8 cellular contexts compared by ENCODE assay signal in genomic region chr2:239143858-239144712, GRCh38.
A peak's percentile ranks its signal among the peaks of the same experiment; 100 is the strongest.
DNase-seq lines count a peak whose midpoint lies in the region; ATAC-seq and TF ChIP-seq lines count a peak whose summit lies in the region.

No MANE protein-coding gene starts in this region.

- no peaks in the 10 kb centered on the region for H3K27me3 Mint-ChIP-seq in activated T-cell treated with anti-CD3 and anti-CD28 coated beads, Interleukin-2, amount 50 U/mL, for 4 hours (ENCODE audit: low read depth)

- no peaks in the 10 kb centered on the region for H3K4me1 ChIP-seq in effector memory CD4-positive, alpha-beta T cell (ENCODE audit: control insufficient read depth, insufficient read depth, low read length, poor library complexity, severe bottlenecking)

- H3K27me3 ChIP-seq in effector memory CD4-positive, alpha-beta T cell (replicated peaks; ENCODE audit: control insufficient read depth, insufficient read depth, low read length, poor library complexity, severe bottlenecking), result no peaks in the 10 kb centered on the region

- H3K4me3 ChIP-seq in LNCaP clone FGC (ENCODE audit: low read depth, low read length), result no peak overlapping the region
- H3K4me3 ChIP-seq in effector memory CD4-positive, alpha-beta T cell (ENCODE audit: insufficient read depth, low read depth, low read length, poor library complexity, severe bottlenecking), result no peak overlapping the region

- H3K36me3 Mint-ChIP-seq in activated T-cell treated with anti-CD3 and anti-CD28 coated beads, Interleukin-2, amount 50 U/mL, for 4 hours (ENCODE audit: insufficient read depth), result peaks cover 35% of the 10 kb centered on the region

- peak; percentile 38 to 51 for ATAC-seq in activated T-cell treated with anti-CD3 and anti-CD28 coated beads, Interleukin-2, amount 50 U/mL, for 4 hours
- ATAC-seq in Right ventricle myocardium superior (ENCODE audit: poor library complexity) (peak; percentile 69), GM18505 (IDR thresholded peaks at IDR 0.05; ENCODE audit: unreplicated experiment) (no peak)

- H3K4me1 Mint-ChIP-seq in activated T-cell treated with anti-CD3 and anti-CD28 coated beads, Interleukin-2, amount 50 U/mL, for 4 hours (ENCODE audit: low read depth), result no peaks in the 10 kb centered on the region

- peaks cover 60% of the 10 kb centered on the region for H3K36me3 ChIP-seq in effector memory CD4-positive, alpha-beta T cell (ENCODE audit: control insufficient read depth, insufficient read depth, low read length)

- intact Hi-C loops in Right ventricle myocardium superior (cut with DNase I), result no loop called here

- H3K4me3 Mint-ChIP-seq in activated T-cell treated with anti-CD3 and anti-CD28 coated beads, Interleukin-2, amount 50 U/mL, for 4 hours, result no peak overlapping the region

- peak; percentile 59 for TF ChIP-seq CTCF in LNCaP clone FGC (IDR thresholded peaks at IDR 0.05; ENCODE audit: control insufficient read depth, extremely low read depth, insufficient read depth)

- H3K9me3 Mint-ChIP-seq in activated T-cell treated with anti-CD3 and anti-CD28 coated beads, Interleukin-2, amount 50 U/mL, for 4 hours, result no peaks in the 10 kb centered on the region

- TF ChIP-seq POLR2A in GM18505 (IDR thresholded peaks at IDR 0.05; ENCODE audit: borderline replicate concordance, extremely low read depth, insufficient read depth, insufficient read length), result no peak

- no peak overlapping the region for H3K27ac ChIP-seq in effector memory CD4-positive, alpha-beta T cell (ENCODE audit: insufficient read depth, low read length, poor library complexity, severe bottlenecking)

- no peaks in the 10 kb centered on the region for H3K9me3 ChIP-seq in effector memory CD4-positive, alpha-beta T cell (ENCODE audit: control insufficient read depth, low read length)

- peak; percentile 3 to 19 for DNase-seq in NCI-H524 (lab: John Stamatoyannopoulos, UW)
- DNase-seq in NCI-H524 treated with DMSO at 0.1 percent for 48 hours (lab: John Stamatoyannopoulos, UW), result no peak
- DNase-seq in LNCaP clone FGC (ENCODE audit: low read depth), result no peak
- DNase-seq in activated T-cell treated with anti-CD3 and anti-CD28 coated beads, Interleukin-2, amount 50 U/mL, for 4 hours, result peak; percentile 25
- peak; percentile 54 for DNase-seq in Right ventricle myocardium superior
- peak; percentile 10 for DNase-seq in pulmonary artery endothelial cell (ENCODE audit: low read depth, low spot score)
- DNase-seq in effector memory CD4-positive, alpha-beta T cell, result no peak

Comparison
In these comparisons a context has a peak if more than half of its experiments do, and no peak if none do; other contexts are left out.
1. DNase-seq: peak in NCI-H524 (2 of 2), activated T-cell treated with anti-CD3 and anti-CD28 coated beads, Interleukin-2, amount 50 U/mL, for 4 hours (single experiment), Right ventricle myocardium superior (single experiment) and pulmonary artery endothelial cell (single experiment); none in NCI-H524 treated with DMSO at 0.1 percent for 48 hours (single experiment), LNCaP clone FGC (single experiment) and effector memory CD4-positive, alpha-beta T cell (0 of 3).